Comparison of ENCODE assay signal across 17 cellular contexts in the genomic region with DNA sequence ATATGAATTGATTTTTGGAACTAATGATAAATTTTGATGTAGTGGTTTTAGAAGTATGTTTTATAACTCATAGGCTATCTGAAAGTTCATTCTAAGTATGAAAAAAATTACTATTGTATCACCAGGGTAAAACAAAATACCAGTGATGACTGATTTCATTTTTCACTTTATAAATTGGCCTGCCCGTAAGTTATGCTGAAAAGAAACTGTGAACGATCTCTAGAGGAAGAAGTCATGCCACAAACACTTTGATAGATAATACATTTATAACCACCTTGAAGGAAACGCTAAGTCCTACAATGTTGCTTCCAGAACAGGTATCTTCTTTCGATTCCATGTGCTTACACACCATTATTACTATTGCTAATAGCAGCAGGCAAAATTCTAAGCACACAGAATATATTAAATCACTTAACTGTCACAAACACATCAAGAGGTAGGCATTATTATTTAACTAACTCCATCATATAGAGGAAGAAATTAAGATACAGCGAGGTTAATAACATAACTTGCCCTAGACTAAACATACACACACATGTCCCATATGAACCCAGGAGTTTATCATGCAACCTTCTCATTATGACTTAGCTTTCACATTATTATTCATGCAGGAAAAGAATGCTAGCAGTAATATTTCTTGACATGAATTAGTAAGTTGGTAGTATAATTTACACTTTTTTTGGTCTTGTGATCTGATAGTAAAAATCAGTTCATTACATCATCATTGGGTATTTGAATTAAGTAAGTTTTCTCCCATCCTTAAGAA. TPM values are rescaled to one million over a fixed set of nuclear protein-coding genes. Genes with fewer than 3 reads are reported as not detected.
"Had no signal": no experiment of that assay in that cellular context is flagged by ENCODE, and none has a peak within 500 bp of the region (broad histone marks: within the 10 kb centered on the region; RNA-seq: fewer than 3 reads in every experiment).

No MANE protein-coding gene starts in this region.

- H3K27ac ChIP-seq: coronary artery, prostate gland, upper lobe of right lung had no signal

- H3K4me3 ChIP-seq: coronary artery, prostate gland, smooth muscle cell, upper lobe of right lung had no signal

- ATAC-seq: activated T-cell treated with anti-CD3 and anti-CD28 coated beads, Interleukin-2, amount 50 U/mL, for 4 hours; esophagus mucosa; right cardiac atrium; stimulated activated naive CD8-positive, alpha-beta T cell treated with anti-CD3 and anti-CD28 coated beads, Interleukin-15, amount 100 ng/mL, for 72 hours; upper lobe of right lung had no signal

- H3K27me3 ChIP-seq: upper lobe of right lung had no signal

- DNase-seq: activated CD4-positive, alpha-beta T cell treated with anti-CD3 and anti-CD28 coated beads, Interleukin-2, amount 50 U/mL, for 48 hours; activated CD4-positive, CD25-positive, alpha-beta regulatory T cell treated with anti-CD3 and anti-CD28 coated beads, Interleukin-2, amount 50 U/mL, for 72 hours; activated gamma-delta T cell treated with Interleukin-2 at 50 U/mL for 16 hours; activated T-cell treated with anti-CD3 and anti-CD28 coated beads, Interleukin-2, amount 50 U/mL, for 4 hours; amniotic stem cell; nephron progenitor cell; occipital lobe; right cardiac atrium; stimulated activated CD4-positive, alpha-beta T cell treated with anti-CD3 and anti-CD28 coated beads, Interleukin-4, amount 100 ng/mL, for 4 hours; stimulated activated CD8-positive, alpha-beta memory T cell treated with anti-CD3 and anti-CD28 coated beads, Interleukin-4, amount 100 ng/mL, for 48 hours; stimulated activated naive CD8-positive, alpha-beta T cell treated with anti-CD3 and anti-CD28 coated beads, Interleukin-15, amount 100 ng/mL, for 72 hours; T1000; upper lobe of right lung had no signal

- H3K4me1 ChIP-seq: prostate gland, upper lobe of right lung had no signal

- H3K9me3 ChIP-seq: prostate gland, upper lobe of right lung had no signal

- H3K36me3 ChIP-seq: prostate gland, upper lobe of right lung had no signal

RNA-seq across cellular contexts. Expression of a gene that starts 44.7 kb away (rescaled TPM):
- total RNA-seq: activated T-cell treated with anti-CD3 and anti-CD28 coated beads, Interleukin-2, amount 50 U/mL, for 4 hours had no signal
